15 cellular contexts compared by ENCODE assay signal in genomic region chrX:17028381-17028780, GRCh38.
"Had no signal": no experiment of that assay in that cellular context is flagged by ENCODE, and none has a peak within 500 bp of the region (broad histone marks: within the 10 kb centered on the region; RNA-seq: fewer than 3 reads in every experiment).

No MANE protein-coding gene starts in this region.

- ATAC-seq: esophagus mucosa; foreskin keratinocyte; naive thymus-derived CD4-positive, alpha-beta T cell had no signal

- H3K4me3 ChIP-seq: stomach had no signal

- H3K27me3 ChIP-seq: foreskin keratinocyte, stomach had no signal

- H3K9me3 ChIP-seq: stomach had no signal

- H3K4me1 ChIP-seq: foreskin keratinocyte had no signal

- DNase-seq: cortex of kidney; foreskin keratinocyte; head of caudate nucleus; hippocampal formation; kidney glomerular epithelial cell; mammary epithelial cell; naive thymus-derived CD4-positive, alpha-beta T cell; nephron progenitor cell; posterior cingulate gyrus; small intestine; stimulated activated CD4-positive, alpha-beta T cell treated with anti-CD3 and anti-CD28 coated beads, Interleukin-12 subunit alpha, Interleukin-12 subunit beta, amount 100 ng/mL, for 4 hours; stimulated activated naive CD4-positive, alpha-beta T cell; stomach; trophoblast cell had no signal

- H3K27ac ChIP-seq: foreskin keratinocyte, stomach had no signal

- FAIRE-seq: small intestine had no signal

- H3K36me3 ChIP-seq: stomach had no signal
